In the genomic region with DNA sequence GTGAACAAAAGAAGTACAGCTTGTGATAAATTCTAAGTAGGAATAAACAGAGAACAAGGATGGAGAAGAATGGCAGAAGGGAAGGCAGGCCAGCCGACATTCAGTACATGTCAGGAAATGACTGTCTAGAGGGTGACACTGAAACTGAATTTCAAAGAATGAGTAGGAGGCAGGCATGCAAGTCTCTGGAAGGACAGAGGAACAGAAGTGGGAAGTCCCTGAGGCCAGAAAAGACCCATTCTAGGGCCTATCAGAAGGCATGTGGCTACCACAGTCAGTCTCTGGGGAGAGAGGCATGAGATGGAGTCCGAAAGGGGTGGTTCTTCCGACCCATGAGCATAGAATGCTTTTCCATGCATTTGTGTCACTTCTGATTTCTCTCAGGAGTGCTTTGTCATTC, we compare ENCODE assay signal across 10 cellular contexts.
DNase-seq lines count a peak whose midpoint lies in the region; ATAC-seq and TF ChIP-seq lines count a peak whose summit lies in the region.
"Had no signal": no experiment of that assay in that cellular context is flagged by ENCODE, and none has a peak within 500 bp of the region (broad histone marks: within the 10 kb centered on the region; RNA-seq: fewer than 3 reads in every experiment).

No MANE protein-coding gene starts in this region.

- peak; percentile 22 for DNase-seq in dermis blood vessel endothelial cell
- no peak for DNase-seq in medulla oblongata (ENCODE audit: extremely low spot score)
- no peak for DNase-seq in testis
- no peak for DNase-seq in osteoblast (ENCODE audit: insufficient read length, low spot score, missing footprints)
- no peak for DNase-seq in mesenteric fat pad (ENCODE audit: low spot score)
- DNase-seq: CD8-positive, alpha-beta T cell; GM23248 had no signal

- H3K36me3 ChIP-seq in testis (ENCODE audit: low read depth, missing control alignments) (no peaks in the 10 kb centered on the region), osteoblast (ENCODE audit: insufficient read depth, low read length) (no peaks in the 10 kb centered on the region)

- H3K27me3 ChIP-seq in testis: no peaks in the 10 kb centered on the region
- no peaks in the 10 kb centered on the region for H3K27me3 ChIP-seq in osteoblast (ENCODE audit: insufficient read depth, low read length)

- no peak overlapping the region for H3K27ac ChIP-seq in testis
- H3K27ac ChIP-seq in osteoblast (ENCODE audit: low read depth, low read length): no peak overlapping the region
- H3K27ac ChIP-seq: GM23248 had no signal

- H3K4me3 ChIP-seq in testis: no peak overlapping the region
- H3K4me3 ChIP-seq in osteoblast (ENCODE audit: insufficient read depth, low read length): no peak overlapping the region
- H3K4me3 ChIP-seq: GM23248 had no signal

- H3K4me2 ChIP-seq in osteoblast (ENCODE audit: insufficient read depth, low read length): no peak overlapping the region

- no peak for TF ChIP-seq POLR2A in GM18505 (IDR thresholded peaks at IDR 0.05; ENCODE audit: borderline replicate concordance, extremely low read depth, insufficient read depth, insufficient read length)
- TF ChIP-seq POLR2A in testis (IDR thresholded peaks at IDR 0.05): no peak

- ATAC-seq in GM18505 (IDR thresholded peaks at IDR 0.05; ENCODE audit: unreplicated experiment) (peak; percentile 87), GM21367 (IDR thresholded peaks at IDR 0.05; ENCODE audit: unreplicated experiment) (peak; percentile 91), HG03045 (IDR thresholded peaks at IDR 0.05; ENCODE audit: unreplicated experiment) (peak; percentile 98)
- ATAC-seq: CD8-positive, alpha-beta T cell had no signal

- H3K4me1 ChIP-seq in testis (no peaks in the 10 kb centered on the region), osteoblast (ENCODE audit: insufficient read depth, low read length) (no peaks in the 10 kb centered on the region)

- intact Hi-C loops in testis (cut with DNase I; ENCODE audit: low total_unique reads): no loop called here

- 77 to 80% methylated on average over 3 of the region's 3 CpGs for WGBS in testis, 2 donors

- no peaks in the 10 kb centered on the region for H3K79me2 ChIP-seq in osteoblast (ENCODE audit: insufficient read depth, low read length)

- TF ChIP-seq CTCF in testis (IDR thresholded peaks at IDR 0.05): no peak
- no peak for TF ChIP-seq CTCF in osteoblast (IDR thresholded peaks at IDR 0.05; ENCODE audit: extremely low read depth, low read depth, low read length)

- H4K20me1 ChIP-seq in osteoblast (ENCODE audit: insufficient read depth, low read length): no peaks in the 10 kb centered on the region

- H3K9me3 ChIP-seq in testis: no peaks in the 10 kb centered on the region
- H3K9me3 ChIP-seq in osteoblast (ENCODE audit: low read depth, low read length): no peaks in the 10 kb centered on the region

- H2AFZ ChIP-seq in osteoblast (ENCODE audit: low read length): no peak overlapping the region
- H2AFZ ChIP-seq: GM23248 had no signal
